ENCODE assay signal across 15 cellular contexts in the genomic region with DNA sequence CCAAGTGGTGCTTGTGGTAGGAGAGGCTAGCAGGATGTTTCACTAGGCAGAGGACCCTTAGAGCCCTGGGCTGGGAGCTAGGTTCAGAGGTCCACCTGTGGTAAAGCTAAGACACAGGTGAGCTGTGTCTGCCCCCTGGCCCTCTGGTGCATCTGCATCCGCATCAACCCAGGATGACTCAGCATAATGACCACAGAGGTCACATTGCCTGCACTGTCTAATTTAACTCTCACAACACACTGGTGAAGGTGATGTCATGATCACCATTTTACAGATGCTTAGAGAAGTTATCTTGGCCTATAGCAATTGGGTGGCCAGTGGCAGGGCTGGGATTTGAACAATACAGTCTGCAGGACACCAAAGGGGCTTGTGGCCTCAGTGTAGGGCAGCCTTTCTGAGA. TPM values are rescaled to one million over a fixed set of nuclear protein-coding genes. Genes with fewer than 3 reads are reported as not detected.
A peak's percentile ranks its signal among the peaks of the same experiment; 100 is the strongest.
DNase-seq lines count a peak whose midpoint lies in the region; ATAC-seq and TF ChIP-seq lines count a peak whose summit lies in the region.
"Had no signal": no experiment of that assay in that cellular context is flagged by ENCODE, and none has a peak within 500 bp of the region (broad histone marks: within the 10 kb centered on the region; RNA-seq: fewer than 3 reads in every experiment).

No MANE protein-coding gene starts in this region.

- no peak for ATAC-seq in HG03196 (IDR thresholded peaks at IDR 0.05; ENCODE audit: unreplicated experiment)
- ATAC-seq: left colon had no signal

- TF ChIP-seq CTCF in GM12865 (IDR thresholded peaks at IDR 0.05; ENCODE audit: insufficient read depth, low read depth, low read length, missing control alignments) (no peak), GM20000 (IDR thresholded peaks at IDR 0.05; ENCODE audit: extremely low read depth, missing control alignments) (no peak)

- DNase-seq in GM12865 (ENCODE audit: low read depth) (peak; percentile 19), GM20000 (ENCODE audit: low spot score) (peak; percentile 10), NCI-H460 (ENCODE audit: extremely low read depth, low read depth) (peak; percentile 12), kidney tubule cell (ENCODE audit: low spot score) (peak; percentile 53), middle frontal gyrus (ENCODE audit: extremely low spot score, low spot score) (no peak)
- no peak for DNase-seq in stimulated activated CD4-positive, alpha-beta T cell treated with anti-CD3 and anti-CD28 coated beads, Interleukin-2, amount 100 ng/mL, for 48 hours
- DNase-seq: activated CD4-positive, alpha-beta memory T cell treated with anti-CD3 and anti-CD28 coated beads, Interleukin-2, amount 10 ng/mL, durations not matched to agents 7 days and 5 days; colonic mucosa; Karpas-422; left colon; NCI-H1436 treated with DMSO at 0.1 percent for 48 hours had no signal

- no peak overlapping the region for H3K4me3 ChIP-seq in GM12865 (ENCODE audit: low read depth, low read length)
- H3K4me3 ChIP-seq: colonic mucosa, hepatocyte, suprapubic skin had no signal

RNA-seq across cellular contexts. Expression of gene HABP2, which starts 33.1 kb away (rescaled TPM):
- not detected in 2 replicates for total RNA-seq in NCI-H460 (2014; rRNA removed; shearing (Covaris generic))
- not detected in 2 replicates for polyA plus RNA-seq in NCI-H460 (2014; cell fraction: nucleus; rRNA removed)
- total RNA-seq: activated CD4-positive, alpha-beta memory T cell treated with anti-CD3 and anti-CD28 coated beads, Interleukin-2, amount 10 ng/mL, durations not matched to agents 7 days and 5 days; astrocyte; left colon had no signal

Comparison
In these comparisons a context has a peak if more than half of its experiments do, and no peak if none do; other contexts are left out.
1. DNase-seq: peak in GM12865 (single experiment), GM20000 (single experiment), NCI-H460 (single experiment) and kidney tubule cell (single experiment); none in stimulated activated CD4-positive, alpha-beta T cell treated with anti-CD3 and anti-CD28 coated beads, Interleukin-2, amount 100 ng/mL, for 48 hours (0 of 2) and middle frontal gyrus (single experiment).